Comparison of ENCODE assay signal across 17 cellular contexts in the genomic region with DNA sequence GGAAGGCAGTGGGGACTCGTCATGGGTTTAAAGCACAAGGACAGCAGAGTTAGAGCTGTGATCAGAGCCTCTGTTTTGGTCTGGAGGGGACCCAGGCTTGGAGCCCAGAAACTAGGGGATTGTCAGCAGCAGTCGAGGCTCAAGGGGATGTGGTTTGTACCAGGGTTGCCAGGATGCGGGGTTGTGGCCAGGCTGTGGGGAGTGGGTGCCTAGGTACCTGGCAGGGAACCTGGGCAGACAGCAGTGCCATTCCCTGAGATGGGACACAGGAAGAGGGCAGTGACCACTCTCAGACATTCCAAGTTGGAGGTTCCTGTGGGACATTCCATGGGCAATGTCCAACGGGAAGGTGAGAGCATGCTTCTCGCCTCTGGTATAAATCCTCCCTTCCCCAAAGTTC.
DNase-seq lines count a peak whose midpoint lies in the region; ATAC-seq and TF ChIP-seq lines count a peak whose summit lies in the region.
"Had no signal": no experiment of that assay in that cellular context is flagged by ENCODE, and none has a peak within 500 bp of the region (broad histone marks: within the 10 kb centered on the region; RNA-seq: fewer than 3 reads in every experiment).

No MANE protein-coding gene starts in this region.

- H3K9me3 ChIP-seq in CD4-positive, CD25-positive, alpha-beta regulatory T cell (ENCODE audit: control insufficient read depth in 2 of 2, low read length in 2 of 2): no peaks in the 10 kb centered on the region
- H3K9me3 ChIP-seq in Caco-2: no peaks in the 10 kb centered on the region
- H3K9me3 ChIP-seq: left lung, upper lobe of left lung had no signal

- peaks cover 96% of the 10 kb centered on the region for H3K4me1 ChIP-seq in CD4-positive, CD25-positive, alpha-beta regulatory T cell (ENCODE audit: control insufficient read depth, insufficient read depth, low read length, poor library complexity, severe bottlenecking)
- no peaks in the 10 kb centered on the region for H3K4me1 ChIP-seq in Caco-2

- no peak overlapping the region for H3K27ac ChIP-seq in CD4-positive, CD25-positive, alpha-beta regulatory T cell (ENCODE audit: insufficient read depth, low read length, poor library complexity, severe bottlenecking)
- H3K27ac ChIP-seq in cingulate gyrus (ENCODE audit: low read depth, low read length): peak overlapping the region; percentile 35
- no peak overlapping the region for H3K27ac ChIP-seq in caudate nucleus (ENCODE audit: low read depth, low read length)
- H3K27ac ChIP-seq: coronary artery, left lung, PC-9, upper lobe of left lung had no signal

- H3K27me3 Mint-ChIP-seq in CD4-positive, CD25-positive, alpha-beta regulatory T cell: no peaks in the 10 kb centered on the region
- no peaks in the 10 kb centered on the region for H3K27me3 Mint-ChIP-seq in osteocyte (ENCODE audit: unreplicated experiment)
- peaks cover 10% of the 10 kb centered on the region for H3K27me3 Mint-ChIP-seq in Caco-2 (ENCODE audit: insufficient read depth, unreplicated experiment)

- H3K4me3 Mint-ChIP-seq in CD4-positive, CD25-positive, alpha-beta regulatory T cell: peak overlapping the region in 3 of 4 donors; percentile 20 to 65 (median 35)
- no peak overlapping the region for H3K4me3 Mint-ChIP-seq in osteocyte (ENCODE audit: unreplicated experiment)
- H3K4me3 Mint-ChIP-seq in Caco-2 (ENCODE audit: unreplicated experiment): no peak overlapping the region

- no peak for ATAC-seq in CD4-positive, CD25-positive, alpha-beta regulatory T cell (ENCODE audit: low read depth in 2 of 2)
- ATAC-seq: left lung had no signal

- TF ChIP-seq CTCF in osteocyte (IDR thresholded peaks at IDR 0.05) (no peak), Caco-2 (IDR thresholded peaks at IDR 0.05; ENCODE audit: insufficient read depth in 1 of 2, low read depth in 1 of 2, low read length in 1 of 2, severe bottlenecking in 1 of 2, unreplicated experiment in 1 of 2) (no peak), lower leg skin (IDR thresholded peaks at IDR 0.05) (no peak)

- intact Hi-C loops in Caco-2 (cut with micrococcal nuclease; ENCODE audit: unreplicated experiment): loop anchor here (10.0 kb wide), 1 partner anchor 139 kb away; no protein-coding TSS in a partner anchor
- intact Hi-C loops in lower leg skin (cut with DNase I; ENCODE audit: low total_unique reads): no loop called here

- H3K36me3 ChIP-seq in CD4-positive, CD25-positive, alpha-beta regulatory T cell (ENCODE audit: control insufficient read depth, insufficient read depth, low read length): peaks cover 9% of the 10 kb centered on the region
- H3K36me3 ChIP-seq in Caco-2 (ENCODE audit: control insufficient read depth, insufficient read depth, low read length): no peaks in the 10 kb centered on the region
- H3K36me3 ChIP-seq: left lung, upper lobe of left lung had no signal

- 69 to 80% methylated on average over 4 to 5 of the region's 5 CpGs for WGBS in lower leg skin, 2 donors

- POLR2A ChIA-PET in Caco-2 (lab: Charles Lee): no interaction called here

- H3K27ac Mint-ChIP-seq in CD4-positive, CD25-positive, alpha-beta regulatory T cell: peak overlapping the region; percentile 71 to 88 (median 88)
- H3K27ac Mint-ChIP-seq in osteocyte (ENCODE audit: unreplicated experiment): peak overlapping the region; percentile 84
- no peak overlapping the region for H3K27ac Mint-ChIP-seq in Caco-2 (ENCODE audit: unreplicated experiment)

- peaks cover 4% of the 10 kb centered on the region for H3K36me3 Mint-ChIP-seq in CD4-positive, CD25-positive, alpha-beta regulatory T cell
- H3K36me3 Mint-ChIP-seq in osteocyte (ENCODE audit: unreplicated experiment) (no peaks in the 10 kb centered on the region), Caco-2 (ENCODE audit: insufficient read depth, unreplicated experiment) (no peaks in the 10 kb centered on the region)

- H3K9me3 Mint-ChIP-seq in CD4-positive, CD25-positive, alpha-beta regulatory T cell: peaks cover 0 to 2% (median 0%) of the 10 kb centered on the region in 7 donors
- H3K9me3 Mint-ChIP-seq in osteocyte (ENCODE audit: unreplicated experiment) (no peaks in the 10 kb centered on the region), Caco-2 (ENCODE audit: unreplicated experiment) (no peaks in the 10 kb centered on the region)

- no peak for DNase-seq in CD4-positive, CD25-positive, alpha-beta regulatory T cell
- peak; percentile 44 for DNase-seq in Jurkat, Clone E6-1 (ENCODE audit: low read depth, low spot score)
- DNase-seq in osteocyte (ENCODE audit: extremely low spot score, unreplicated experiment): no peak
- DNase-seq in Caco-2: no peak
- no peak for DNase-seq in lower leg skin (ENCODE audit: low spot score in 2 of 2)
- DNase-seq in NCI-H1930 (lab: John Stamatoyannopoulos, UW): no peak
- DNase-seq in caudate nucleus (lab: John Stamatoyannopoulos, UW): no peak
- DNase-seq: activated effector memory CD4-positive, alpha-beta T cell treated with Interleukin-2 at 50 U/mL for 16 hours; foreskin melanocyte; left lung; NCI-H1417 treated with DMSO at 0.1 percent for 48 hours; NCI-H2171; NCI-H82; PC-9; upper lobe of left lung had no signal

- CTCF ChIA-PET in Caco-2 (lab: Charles Lee): no interaction called here

- H3K4me3 ChIP-seq in CD4-positive, CD25-positive, alpha-beta regulatory T cell (ENCODE audit: low read depth, low read length): no peak overlapping the region
- H3K4me3 ChIP-seq in Jurkat, Clone E6-1 (ENCODE audit: low read length): no peak overlapping the region
- no peak overlapping the region for H3K4me3 ChIP-seq in Caco-2 (ENCODE audit: low read depth, low read length)
- H3K4me3 ChIP-seq in lower leg skin (ENCODE audit: low read depth, poor library complexity, severe bottlenecking): no peak overlapping the region
- H3K4me3 ChIP-seq: coronary artery, left lung, PC-9, upper lobe of left lung had no signal

- no TSS peak for BruUV-seq in Caco-2 (replicated peaks; lab: Mats Ljungman, UMichigan)

- no peak for TF ChIP-seq POLR2A in lower leg skin (IDR thresholded peaks at IDR 0.05)

- no peaks in the 10 kb centered on the region for H3K27me3 ChIP-seq in CD4-positive, CD25-positive, alpha-beta regulatory T cell (ENCODE audit: control insufficient read depth, insufficient read depth, low read length)
- no peaks in the 10 kb centered on the region for H3K27me3 ChIP-seq in Caco-2 (replicated peaks; ENCODE audit: control insufficient read depth, insufficient read depth, low read length)
- H3K27me3 ChIP-seq: left lung, upper lobe of left lung had no signal

- H3K4me1 Mint-ChIP-seq in CD4-positive, CD25-positive, alpha-beta regulatory T cell: peaks cover 44 to 97% (median 68%) of the 10 kb centered on the region in 4 donors
- H3K4me1 Mint-ChIP-seq in osteocyte (ENCODE audit: unreplicated experiment): peaks cover 61% of the 10 kb centered on the region
- no peaks in the 10 kb centered on the region for H3K4me1 Mint-ChIP-seq in Caco-2 (ENCODE audit: low read depth, unreplicated experiment)

Comparison
In these comparisons a context has a peak if more than half of its experiments do, and no peak if none do; other contexts are left out.
1. H3K4me3 Mint-ChIP-seq: peak in CD4-positive, CD25-positive, alpha-beta regulatory T cell (3 of 4); none in osteocyte (single experiment) and Caco-2 (single experiment).